In genomic region chr13:104592127-104592526, GRCh38 we compare ENCODE assay signal across 15 cellular contexts.
DNase-seq lines count a peak whose midpoint lies in the region; ATAC-seq and TF ChIP-seq lines count a peak whose summit lies in the region.
"Had no signal": no experiment of that assay in that cellular context is flagged by ENCODE, and none has a peak within 500 bp of the region (broad histone marks: within the 10 kb centered on the region; RNA-seq: fewer than 3 reads in every experiment).

No MANE protein-coding gene starts in this region.

- H3K4me1 ChIP-seq in IMR-90 (ENCODE audit: control insufficient read depth, insufficient read depth, low read length) (no peaks in the 10 kb centered on the region), body of pancreas (no peaks in the 10 kb centered on the region), skeletal muscle satellite cell (ENCODE audit: control insufficient read depth, insufficient read depth, low read length) (peaks cover 12% of the 10 kb centered on the region)

- H3K9me1 ChIP-seq in IMR-90 (ENCODE audit: insufficient read depth, low read length) = no peaks in the 10 kb centered on the region

- H3K36me3 ChIP-seq in IMR-90 (ENCODE audit: control insufficient read depth, insufficient read depth, low read length) (no peaks in the 10 kb centered on the region), body of pancreas (replicated peaks in 1 of 2; ENCODE audit: insufficient read depth in 1 of 2, low read depth in 2 of 2) (no peaks in the 10 kb centered on the region), skeletal muscle satellite cell (ENCODE audit: insufficient read depth, low read length) (no peaks in the 10 kb centered on the region)

- H2AK5ac ChIP-seq in IMR-90 (ENCODE audit: low read depth, low read length) = no peak overlapping the region

- no peak for TF ChIP-seq CTCF in IMR-90 (conservative IDR thresholded peaks at IDR 0.05; ENCODE audit: low read depth, low read length)
- no peak for TF ChIP-seq CTCF in body of pancreas (IDR thresholded peaks at IDR 0.05)

- H3K56ac ChIP-seq in IMR-90 (ENCODE audit: extremely low read depth, insufficient read depth, low read length) = no peak overlapping the region

- H3K4me2 ChIP-seq in IMR-90 (ENCODE audit: low read depth, low read length) = no peak overlapping the region
- peak overlapping the region; percentile 15 for H3K4me2 ChIP-seq in skeletal muscle satellite cell (ENCODE audit: low read length)

- in situ Hi-C loops in IMR-90 (cut with MboI; ENCODE audit: low sequenced_read_pairs) = no loop called here

- H4K5ac ChIP-seq in IMR-90 (ENCODE audit: low read depth, low read length) = no peak overlapping the region

- H2BK120ac ChIP-seq in IMR-90 (ENCODE audit: low read depth, low read length) = no peak overlapping the region

- H3K4ac ChIP-seq in IMR-90 (ENCODE audit: low read depth, low read length) = no peak overlapping the region

- no peaks in the 10 kb centered on the region for H3K79me1 ChIP-seq in IMR-90 (ENCODE audit: low read depth in 1 of 2, low read length in 2 of 2)

- no peak overlapping the region for H2BK5ac ChIP-seq in IMR-90 (ENCODE audit: low read depth, low read length, poor library complexity, severe bottlenecking)

- ATAC-seq in IMR-90 (ENCODE audit: low read depth) (peak; percentile 77), body of pancreas (peak; percentile 48)
- ATAC-seq: K562 had no signal

- H3K9ac ChIP-seq in IMR-90 (ENCODE audit: low read depth, low read length) (no peak overlapping the region), skeletal muscle satellite cell (ENCODE audit: low read depth, low read length) (no peak overlapping the region)

- H3K23ac ChIP-seq in IMR-90 (ENCODE audit: low read depth, low read length) = no peak overlapping the region

- H4K8ac ChIP-seq in IMR-90 (ENCODE audit: low read depth in 2 of 2, low read length in 2 of 2) = no peak overlapping the region

- POLR2A ChIA-PET in IMR-90 (lab: Charles Lee; ENCODE audit: unreplicated experiment) = no interaction called here

- H3K4me3 ChIP-seq in IMR-90 (ENCODE audit: insufficient read depth, low read depth, low read length) (no peak overlapping the region), body of pancreas (no peak overlapping the region), skeletal muscle satellite cell (ENCODE audit: low read length) (no peak overlapping the region)
- H3K4me3 ChIP-seq: K562, SK-N-MC had no signal

- no peaks in the 10 kb centered on the region for H3K27me3 ChIP-seq in IMR-90 (ENCODE audit: control insufficient read depth, insufficient read depth, low read length)
- H3K27me3 ChIP-seq in body of pancreas = no peaks in the 10 kb centered on the region
- H3K27me3 ChIP-seq in skeletal muscle satellite cell (ENCODE audit: control insufficient read depth, insufficient read depth, low read length) = no peaks in the 10 kb centered on the region

- no peak overlapping the region for H2AFZ ChIP-seq in IMR-90 (replicated peaks; ENCODE audit: low read length, poor library complexity)

- no peak for TF ChIP-seq POLR2A in IMR-90 (IDR thresholded peaks at IDR 0.05; ENCODE audit: low read depth, low read length)
- no peak for TF ChIP-seq POLR2A in body of pancreas (IDR thresholded peaks at IDR 0.05)

- no peak overlapping the region for H4K91ac ChIP-seq in IMR-90 (ENCODE audit: insufficient read depth, low read depth, low read length)

- no peaks in the 10 kb centered on the region for H3K9me3 ChIP-seq in IMR-90 (ENCODE audit: control insufficient read depth, insufficient read depth, low read length)
- H3K9me3 ChIP-seq in body of pancreas = no peaks in the 10 kb centered on the region
- no peaks in the 10 kb centered on the region for H3K9me3 ChIP-seq in skeletal muscle satellite cell (replicated peaks; ENCODE audit: low read length)

- CTCF ChIA-PET in IMR-90 (lab: Yijun Ruan, JAX) = no interaction called here

- no peak overlapping the region for H3K14ac ChIP-seq in IMR-90 (replicated peaks; ENCODE audit: low read depth, low read length)

- no peaks in the 10 kb centered on the region for H4K20me1 ChIP-seq in IMR-90 (ENCODE audit: insufficient read depth, low read length)

- no peak overlapping the region for H2BK15ac ChIP-seq in IMR-90 (ENCODE audit: low read depth, low read length)

- no peak overlapping the region for H2BK20ac ChIP-seq in IMR-90 (ENCODE audit: low read depth, low read length)

- no peak overlapping the region for H3K27ac ChIP-seq in IMR-90 (ENCODE audit: insufficient read depth, low read length)
- no peak overlapping the region for H3K27ac ChIP-seq in body of pancreas
- H3K27ac ChIP-seq: SK-N-MC had no signal

- intact Hi-C loops in IMR-90 (cut with micrococcal nuclease) = no loop called here
- intact Hi-C loops in body of pancreas (cut with DNase I) = no loop called here

- dilution Hi-C loops in IMR-90 (cut with HindIII; ENCODE audit: low sequenced_read_pairs, unreplicated experiment) = no loop called here

- no TSS peak for BruUV-seq in IMR-90 (replicated peaks; lab: Mats Ljungman, UMichigan)

- H3K18ac ChIP-seq in IMR-90 (ENCODE audit: low read depth, low read length) = no peak overlapping the region

- TF ChIP-seq RAD21 in IMR-90 (IDR thresholded peaks at IDR 0.05; ENCODE audit: low read length) = no peak

- DNase-seq in IMR-90 (peak; percentile 76), body of pancreas (no peak), glomerular visceral epithelial cell (ENCODE audit: extremely low spot score) (peak; percentile 80), HK-2 (ENCODE audit: unreplicated experiment) (no peak), putamen (ENCODE audit: low spot score) (no peak), SK-N-DZ (ENCODE audit: low spot score) (no peak)
- DNase-seq: C1 segment of cervical spinal cord; DMS53; effector CD4-positive, alpha-beta T cell; head of caudate nucleus; NCI-H345; posterior cingulate gyrus had no signal

- no peak overlapping the region for H2AK9ac ChIP-seq in IMR-90 (replicated peaks; ENCODE audit: low read depth, low read length, poor library complexity)

TF ChIP-seq in IMR-90, 13 proteins besides CTCF, POLR2A, EP300 and RAD21:
- TF ChIP-seq MAZ (IDR thresholded peaks at IDR 0.05; ENCODE audit: borderline replicate concordance, low read depth, low read length) = no peak
- TF ChIP-seq SMC3 (IDR thresholded peaks at IDR 0.05; ENCODE audit: low read depth, low read length) = no peak
- no peak for TF ChIP-seq USF2 (IDR thresholded peaks at IDR 0.05; ENCODE audit: low read depth, low read length)
- no peak for TF ChIP-seq MXI1 (IDR thresholded peaks at IDR 0.05; ENCODE audit: borderline replicate concordance, low read depth, low read length)
- peak; percentile 41; the same call in 1 of the 2 replicates for TF ChIP-seq CEBPB (IDR thresholded peaks at IDR 0.05; ENCODE audit: low read depth, low read length)
- no peak for TF ChIP-seq RFX5 (IDR thresholded peaks at IDR 0.05; ENCODE audit: low read depth, low read length)

Comparison
In these comparisons a context has a peak if more than half of its experiments do, and no peak if none do; other contexts are left out.
1. DNase-seq: peak in IMR-90 (single experiment) and glomerular visceral epithelial cell (single experiment); none in body of pancreas (0 of 4), HK-2 (single experiment), putamen (single experiment) and SK-N-DZ (single experiment).